ENCODE assay signal across 8 cellular contexts in genomic region chr1:61141288-61142044, GRCh38. TPM values are rescaled to one million over a fixed set of nuclear protein-coding genes. Genes with fewer than 3 reads are reported as not detected.
DNase-seq lines count a peak whose midpoint lies in the region; ATAC-seq, FAIRE-seq and TF ChIP-seq lines count a peak whose summit lies in the region.

No MANE protein-coding gene starts in this region.

- no peak for TF ChIP-seq POLR2A in H54 (IDR thresholded peaks at IDR 0.05; ENCODE audit: low read depth, low read length)

- ATAC-seq in GM21423 (IDR thresholded peaks at IDR 0.05; ENCODE audit: unreplicated experiment) (no peak), GM18907 (IDR thresholded peaks at IDR 0.05; ENCODE audit: unreplicated experiment) (no peak)

- DNase-seq in H54 (ENCODE audit: insufficient read length, low spot score), result no peak
- peak; percentile 47 for DNase-seq in NCI-H774 (lab: John Stamatoyannopoulos, UW)
- DNase-seq in dedifferentiated amniotic fluid mesenchymal stem cell (ENCODE audit: extremely low spot score), result peak; percentile 34
- DNase-seq in pulmonary artery endothelial cell (ENCODE audit: low read depth, low spot score), result peak; percentile 47
- no peak for DNase-seq in NCI-H146 (lab: John Stamatoyannopoulos, UW)
- DNase-seq in cortex of kidney (lab: John Stamatoyannopoulos, UW), result no peak

- peak; percentile 76 for FAIRE-seq in H54 (lab: Jason Lieb, UNC)

RNA-seq across cellular contexts. Expression of gene NFIA, which starts 59.1 kb away (rescaled TPM):
- 9.3 and 10.2 TPM in 2 replicates for total RNA-seq in pulmonary artery endothelial cell

Comparison
In these comparisons a context has a peak if more than half of its experiments do, and no peak if none do; other contexts are left out.
1. DNase-seq: peak in NCI-H774 (single experiment), dedifferentiated amniotic fluid mesenchymal stem cell (single experiment) and pulmonary artery endothelial cell (single experiment); none in H54 (single experiment), NCI-H146 (single experiment) and cortex of kidney (single experiment).